In the genomic region with DNA sequence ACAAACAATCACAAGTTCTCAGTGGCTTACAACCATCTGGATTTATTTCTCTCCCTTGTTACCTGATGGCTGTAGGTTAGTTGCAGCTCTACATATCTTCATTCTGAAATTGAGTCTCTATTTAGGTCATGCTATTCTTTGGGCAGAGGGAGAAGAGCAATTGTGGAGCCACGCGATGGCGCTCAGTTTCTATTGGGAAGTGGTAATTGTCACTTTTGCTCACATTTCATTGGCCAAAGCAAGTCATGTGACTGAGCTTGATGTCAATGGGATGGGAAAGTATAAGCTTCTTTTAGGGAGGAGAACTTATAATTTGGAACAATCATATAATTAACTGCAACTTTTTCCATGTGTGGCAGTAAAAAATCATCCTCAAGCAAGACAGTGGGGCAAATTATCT, we compare ENCODE assay signal across 31 cellular contexts.
DNase-seq lines count a peak whose midpoint lies in the region; ATAC-seq, FAIRE-seq and TF ChIP-seq lines count a peak whose summit lies in the region.
"Had no signal": no experiment of that assay in that cellular context is flagged by ENCODE, and none has a peak within 500 bp of the region (broad histone marks: within the 10 kb centered on the region; RNA-seq: fewer than 3 reads in every experiment).

No MANE protein-coding gene starts in this region.

- H3K9ac ChIP-seq in H1 (replicated peaks in 1 of 4; ENCODE audit: extremely low read depth in 1 of 4, low read depth in 3 of 4, low read length in 3 of 4): no peak overlapping the region

- H3K27ac ChIP-seq in DOHH2 (ENCODE audit: low read depth, low read length) (no peak overlapping the region), H1 (ENCODE audit: low read depth, low read length) (no peak overlapping the region)
- H3K27ac ChIP-seq: cardiac muscle cell, heart right ventricle, lower lobe of right lung, SK-N-MC, thyroid gland had no signal

- H3K79me2 ChIP-seq in DOHH2 (ENCODE audit: control insufficient read depth, low read length): no peaks in the 10 kb centered on the region
- no peaks in the 10 kb centered on the region for H3K79me2 ChIP-seq in H1 (ENCODE audit: control insufficient read depth in 1 of 2, insufficient read depth in 2 of 2, low read length in 2 of 2)

- TF ChIP-seq EP300 in H1 (IDR thresholded peaks at IDR 0.05; ENCODE audit: borderline replicate concordance in 1 of 2, low read depth in 2 of 2, low read length in 2 of 2): no peak

- TF ChIP-seq POLR2A in H1 (IDR thresholded peaks at IDR 0.05; ENCODE audit: control extremely low read depth in 1 of 2, low read depth in 2 of 2, low read length in 2 of 2): no peak

- H3K4me1 ChIP-seq in DOHH2 (ENCODE audit: control insufficient read depth, low read length) (peaks cover 20% of the 10 kb centered on the region), H1 (replicated peaks in 1 of 4; ENCODE audit: control insufficient read depth in 3 of 4, insufficient read depth in 4 of 4, low read length in 3 of 4) (no peaks in the 10 kb centered on the region)
- H3K4me1 ChIP-seq: lower lobe of right lung, thyroid gland had no signal

- TF ChIP-seq CTCF in DOHH2 (IDR thresholded peaks at IDR 0.05; ENCODE audit: low read depth, low read length, poor library complexity, severe bottlenecking): peak; percentile 38
- TF ChIP-seq CTCF in H1 (IDR thresholded peaks at IDR 0.05; ENCODE audit: control extremely low read depth in 1 of 3, insufficient read depth in 1 of 3, low read depth in 1 of 3, low read length in 3 of 3): peak in 1 of 3 experiments; percentile 3; a peak in 2 of 4 replicates

- H2BK12ac ChIP-seq in H1 (ENCODE audit: low read depth, low read length): no peak overlapping the region

- TF ChIP-seq RAD21 in H1 (IDR thresholded peaks at IDR 0.05 in 1 of 2, conservative IDR thresholded peaks at IDR 0.05 in 1 of 2; ENCODE audit: low read depth in 2 of 2, low read length in 2 of 2): peak; percentile 44 to 49

- POLR2A ChIA-PET in H1 (lab: Charles Lee; ENCODE audit: partially characterized antibody): no interaction called here

- FAIRE-seq in H1 (lab: Jason Lieb, UNC): no peak

- H3K23me2 ChIP-seq in H1 (ENCODE audit: low read depth, low read length): no peaks in the 10 kb centered on the region

- H3K79me1 ChIP-seq in H1 (ENCODE audit: low read depth, low read length): no peaks in the 10 kb centered on the region

- H3K9me3 ChIP-seq in DOHH2 (ENCODE audit: control insufficient read depth, insufficient read depth, low read length) (no peaks in the 10 kb centered on the region), H1 (ENCODE audit: insufficient read depth in 2 of 2, low read depth in 1 of 2, low read length in 1 of 2) (no peaks in the 10 kb centered on the region)
- H3K9me3 ChIP-seq: heart right ventricle, lower lobe of right lung, thyroid gland had no signal

- no peak overlapping the region for H2BK15ac ChIP-seq in H1 (ENCODE audit: low read length)

- no peak overlapping the region for H2BK5ac ChIP-seq in H1 (ENCODE audit: low read depth, low read length)

- H3K14ac ChIP-seq in H1 (ENCODE audit: insufficient read length): no peak overlapping the region

- CTCF ChIA-PET in H1 (lab: Charles Lee; ENCODE audit: partially characterized antibody): interaction anchor here (0.6 to 1.8 kb wide), 6 partner anchors 9 to 747 kb away, joined by 3 to 6 read pairs (median 4); no protein-coding TSS in a partner anchor

- H2BK120ac ChIP-seq in H1 (replicated peaks; ENCODE audit: low read depth, low read length): no peak overlapping the region

- H2AK5ac ChIP-seq in H1 (ENCODE audit: low read depth, low read length): no peak overlapping the region

- H4K5ac ChIP-seq in H1 (ENCODE audit: insufficient read length, low read depth, low read length): no peak overlapping the region

- 81% methylated on average over 3 of the region's 3 CpGs; no CpG with 5 or more reads in 1 of the 2 experiments for WGBS in H1 (ENCODE audit: extremely low coverage in 1 of 2, insufficient coverage in 1 of 2, insufficient read length in 1 of 2, insufficient replicate concordance in 2 of 2, low coverage in 1 of 2, low lambda C conversion rate in 2 of 2, missing lambda C conversion rate in 1 of 2), 2 experiments

- H3K4ac ChIP-seq in H1 (replicated peaks; ENCODE audit: insufficient read length, low read depth, low read length): no peak overlapping the region

- H3K4me2 ChIP-seq in DOHH2 (ENCODE audit: low read length) (no peak overlapping the region), H1 (ENCODE audit: insufficient read depth in 1 of 2, low read depth in 2 of 2, low read length in 2 of 2) (no peak overlapping the region)

- H3K23ac ChIP-seq in H1 (ENCODE audit: insufficient read length): no peak overlapping the region

- ATAC-seq in HG03354 (IDR thresholded peaks at IDR 0.05; ENCODE audit: poor library complexity, severe bottlenecking, unreplicated experiment): no peak
- ATAC-seq in HG02885 (IDR thresholded peaks at IDR 0.05; ENCODE audit: poor library complexity, unreplicated experiment): no peak
- ATAC-seq: activated CD8-positive, alpha-beta T cell treated with anti-CD3 and anti-CD28 coated beads for 36 hours; effector memory CD8-positive, alpha-beta T cell; esophagus mucosa; heart right ventricle; lower lobe of right lung; natural killer cell; stimulated activated naive CD8-positive, alpha-beta T cell treated with anti-CD3 and anti-CD28 coated beads, Interleukin-15, amount 100 ng/mL, for 72 hours had no signal

- H4K20me1 ChIP-seq in DOHH2 (ENCODE audit: control insufficient read depth, insufficient read depth, low read depth, low read length) (no peaks in the 10 kb centered on the region), H1 (replicated peaks in 1 of 2; ENCODE audit: control insufficient read depth in 1 of 2, insufficient read depth in 2 of 2, low read length in 2 of 2) (no peaks in the 10 kb centered on the region)

- H4K8ac ChIP-seq in H1 (ENCODE audit: extremely low read depth, insufficient read depth, low read length): no peak overlapping the region

- no peak overlapping the region for H4K91ac ChIP-seq in H1 (replicated peaks; ENCODE audit: insufficient read length, low read length)

- DNase-seq in HT1080 (ENCODE audit: low read depth) (peak; percentile 57), NCI-H1048 (lab: John Stamatoyannopoulos, UW) (peak; percentile 5), H1 (ENCODE audit: low read depth in 1 of 2, low spot score in 2 of 2) (no peak), SW 1271 (lab: John Stamatoyannopoulos, UW) (no peak), NCI-H510A treated with DMSO at 0.1 percent for 48 hours (lab: John Stamatoyannopoulos, UW) (no peak)
- DNase-seq: activated CD8-positive, alpha-beta T cell treated with anti-CD3 and anti-CD28 coated beads for 36 hours; aorta; cortex of kidney; DMS153; effector memory CD8-positive, alpha-beta T cell; foreskin fibroblast; GDM1; H7; heart right ventricle; Kasumi-1; kidney glomerular epithelial cell; lower lobe of right lung; natural killer cell; NCI-H1417; NCI-H2029 treated with DMSO at 0.1 percent for 48 hours; occipital lobe; stimulated activated CD8-positive, alpha-beta memory T cell treated with anti-CD3 and anti-CD28 coated beads, Interleukin-4, amount 100 ng/mL, for 48 hours; stimulated activated naive CD8-positive, alpha-beta T cell treated with anti-CD3 and anti-CD28 coated beads, Interleukin-15, amount 100 ng/mL, for 72 hours; T-helper 2 cell; thyroid gland had no signal

- H3K4me3 ChIP-seq in DOHH2 (ENCODE audit: low read length): no peak overlapping the region
- H3K4me3 ChIP-seq in H1 (ENCODE audit: extremely low read depth in 1 of 4, insufficient read depth in 2 of 4, low read depth in 3 of 4, low read length in 4 of 4): no peak overlapping the region
- H3K4me3 ChIP-seq: cardiac muscle cell, heart right ventricle, lower lobe of right lung, SK-N-MC, thyroid gland had no signal

- H3K27me3 ChIP-seq in DOHH2 (ENCODE audit: control insufficient read depth, low read length) (no peaks in the 10 kb centered on the region), H1 (replicated peaks in 1 of 4; ENCODE audit: control insufficient read depth in 3 of 4, extremely low read depth in 1 of 4, insufficient read depth in 3 of 4, low read length in 3 of 4) (no peaks in the 10 kb centered on the region)
- H3K27me3 ChIP-seq: cardiac muscle cell, heart right ventricle, thyroid gland had no signal

- no peak overlapping the region for H3K18ac ChIP-seq in H1 (ENCODE audit: extremely low read depth, low read length)

- H2AFZ ChIP-seq in H1 (ENCODE audit: low read length): no peak overlapping the region

- no peak overlapping the region for H3K56ac ChIP-seq in H1 (replicated peaks; ENCODE audit: insufficient read length, low read depth, low read length)

- H3K36me3 ChIP-seq in DOHH2 (ENCODE audit: control insufficient read depth, low read length) (no peaks in the 10 kb centered on the region), H1 (ENCODE audit: control insufficient read depth in 2 of 4, insufficient read depth in 4 of 4, low read length in 3 of 4) (no peaks in the 10 kb centered on the region)
- H3K36me3 ChIP-seq: cardiac muscle cell, heart right ventricle, lower lobe of right lung, thyroid gland had no signal

- no peak overlapping the region for H2BK20ac ChIP-seq in H1 (ENCODE audit: low read length)

- no peaks in the 10 kb centered on the region for H3K9me2 ChIP-seq in DOHH2 (replicated peaks; ENCODE audit: control insufficient read depth, low read length)

- no peaks in the 10 kb centered on the region for H3F3A ChIP-seq in DOHH2 (ENCODE audit: control insufficient read depth, insufficient read depth)

TF ChIP-seq in H1, 55 proteins besides CTCF, POLR2A, EP300 and RAD21 (continues in another document):
- TF ChIP-seq NANOG (IDR thresholded peaks at IDR 0.05; ENCODE audit: insufficient read depth, low read depth, low read length, poor library complexity, severe bottlenecking): no peak
- TF ChIP-seq SAP30 (IDR thresholded peaks at IDR 0.05; ENCODE audit: insufficient read depth, insufficient replicate concordance, low read length): no peak
- no peak for TF ChIP-seq ASH2L (IDR thresholded peaks at IDR 0.05; ENCODE audit: low read length)
- no peak for TF ChIP-seq CBX8 (IDR thresholded peaks at IDR 0.05; ENCODE audit: borderline replicate concordance, low read depth, low read length)
- no peak for TF ChIP-seq BRCA1 (IDR thresholded peaks at IDR 0.05; ENCODE audit: low read depth, low read length)
- TF ChIP-seq CBX5 (IDR thresholded peaks at IDR 0.05; ENCODE audit: low read depth, low read length): no peak
- TF ChIP-seq JUN (IDR thresholded peaks at IDR 0.05; ENCODE audit: low read depth, low read length): no peak
- TF ChIP-seq TCF12 (IDR thresholded peaks at IDR 0.05; ENCODE audit: low read depth, low read length): no peak
- no peak for TF ChIP-seq JUND (IDR thresholded peaks at IDR 0.05; ENCODE audit: low read length)
- no peak for TF ChIP-seq TBP (IDR thresholded peaks at IDR 0.05; ENCODE audit: low read depth, low read length)
- TF ChIP-seq FOSL1 (IDR thresholded peaks at IDR 0.05; ENCODE audit: insufficient read depth, low read depth, low read length): no peak
- TF ChIP-seq BCL11A (IDR thresholded peaks at IDR 0.05; ENCODE audit: low read depth in 2 of 2, low read length in 2 of 2): no peak
- no peak for TF ChIP-seq RXRA (IDR thresholded peaks at IDR 0.05; ENCODE audit: insufficient read depth, low read depth, low read length)
- TF ChIP-seq SP4 (IDR thresholded peaks at IDR 0.05; ENCODE audit: low read length): no peak
- TF ChIP-seq YY1 (IDR thresholded peaks at IDR 0.05; ENCODE audit: low read depth, low read length): no peak

Comparison
In these comparisons a context has a peak if more than half of its experiments do, and no peak if none do; other contexts are left out.
1. DNase-seq: peak in HT1080 (single experiment) and NCI-H1048 (single experiment); none in H1 (0 of 2), SW 1271 (0 of 2) and NCI-H510A treated with DMSO at 0.1 percent for 48 hours (single experiment).